In the genomic region with DNA sequence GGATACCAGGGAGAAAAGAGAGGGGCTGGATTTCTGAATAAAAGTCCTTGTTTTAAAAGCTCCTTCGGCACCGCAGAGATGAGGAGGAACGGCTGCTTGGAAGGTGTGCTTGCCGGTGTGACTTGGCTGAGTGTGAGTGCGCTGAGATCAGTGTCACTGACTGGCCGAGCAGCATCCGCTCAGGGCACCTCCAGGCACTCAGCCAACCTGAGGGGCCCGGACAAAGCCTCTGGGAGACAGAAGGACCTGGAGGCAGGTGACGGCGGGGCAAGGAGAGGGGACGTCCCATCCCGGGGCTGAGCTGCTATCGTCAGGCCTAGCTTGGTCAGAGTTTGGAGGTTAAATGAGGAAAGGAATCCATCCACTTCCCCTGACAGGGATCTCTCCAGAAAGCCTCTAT, we compare ENCODE assay signal across 16 cellular contexts. TPM values are rescaled to one million over a fixed set of nuclear protein-coding genes. Genes with fewer than 3 reads are reported as not detected.
"Had no signal": no experiment of that assay in that cellular context is flagged by ENCODE, and none has a peak within 500 bp of the region (broad histone marks: within the 10 kb centered on the region; RNA-seq: fewer than 3 reads in every experiment).

No MANE protein-coding gene starts in this region.

- ATAC-seq: gastroesophageal sphincter had no signal

- H3K9me3 ChIP-seq: breast epithelium, gastroesophageal sphincter, transverse colon had no signal

- H3K4me1 ChIP-seq: breast epithelium, gastroesophageal sphincter, parathyroid adenoma, transverse colon had no signal

- H3K36me3 ChIP-seq: breast epithelium, gastroesophageal sphincter, transverse colon had no signal

- H3K27ac Mint-ChIP-seq: activated CD4-positive, alpha-beta T cell treated with anti-CD3 and anti-CD28 coated beads, Interleukin-2, amount 10 ng/mL, durations not matched to agents 24 days and 14 days; activated naive CD8-positive, alpha-beta T cell treated with anti-CD3 and anti-CD28 coated beads for 36 hours had no signal

- DNase-seq: activated CD4-positive, alpha-beta T cell treated with anti-CD3 and anti-CD28 coated beads, Interleukin-2, amount 10 ng/mL, durations not matched to agents 24 days and 14 days; activated naive CD8-positive, alpha-beta T cell treated with anti-CD3 and anti-CD28 coated beads for 36 hours; activated T-cell treated with anti-CD3 and anti-CD28 coated beads for 4 hours; kidney; left ventricle myocardium superior; mesenchymal stem cell; small intestine; T-helper 9 cell; transverse colon had no signal

- H3K9me3 Mint-ChIP-seq: activated CD4-positive, alpha-beta T cell treated with anti-CD3 and anti-CD28 coated beads, Interleukin-2, amount 10 ng/mL, durations not matched to agents 24 days and 14 days; activated naive CD8-positive, alpha-beta T cell treated with anti-CD3 and anti-CD28 coated beads for 36 hours; neural crest cell had no signal

- H3K27me3 ChIP-seq: breast epithelium, gastroesophageal sphincter, transverse colon had no signal

- H3K27ac ChIP-seq: breast epithelium, gastroesophageal sphincter, parathyroid adenoma, transverse colon, VCaP had no signal

- H3K4me3 ChIP-seq: breast epithelium, gastroesophageal sphincter, transverse colon had no signal

- H3K36me3 Mint-ChIP-seq: activated naive CD8-positive, alpha-beta T cell treated with anti-CD3 and anti-CD28 coated beads for 36 hours had no signal

- H3K4me1 Mint-ChIP-seq: activated CD4-positive, alpha-beta T cell treated with anti-CD3 and anti-CD28 coated beads, Interleukin-2, amount 10 ng/mL, durations not matched to agents 24 days and 14 days; neural crest cell had no signal

- H3K4me3 Mint-ChIP-seq: activated CD4-positive, alpha-beta T cell treated with anti-CD3 and anti-CD28 coated beads, Interleukin-2, amount 10 ng/mL, durations not matched to agents 24 days and 14 days; activated naive CD8-positive, alpha-beta T cell treated with anti-CD3 and anti-CD28 coated beads for 36 hours; neural crest cell had no signal

- H3K27me3 Mint-ChIP-seq: activated CD4-positive, alpha-beta T cell treated with anti-CD3 and anti-CD28 coated beads, Interleukin-2, amount 10 ng/mL, durations not matched to agents 24 days and 14 days; activated naive CD8-positive, alpha-beta T cell treated with anti-CD3 and anti-CD28 coated beads for 36 hours had no signal

RNA-seq across cellular contexts. Expression of gene ALLC, which starts 16.8 kb away (rescaled TPM):
- total RNA-seq: activated CD4-positive, alpha-beta T cell treated with anti-CD3 and anti-CD28 coated beads, Interleukin-2, amount 10 ng/mL, durations not matched to agents 24 days and 14 days; activated naive CD8-positive, alpha-beta T cell treated with anti-CD3 and anti-CD28 coated beads for 36 hours; aorta; epithelial cell of proximal tubule; gastroesophageal sphincter; kidney; left ventricle myocardium superior; neural crest cell; transverse colon had no signal

RNA-seq across cellular contexts. Expression of gene COLEC11, which starts 46.3 kb away (rescaled TPM):
- total RNA-seq: neural crest cell had no signal
